In the genomic region with DNA sequence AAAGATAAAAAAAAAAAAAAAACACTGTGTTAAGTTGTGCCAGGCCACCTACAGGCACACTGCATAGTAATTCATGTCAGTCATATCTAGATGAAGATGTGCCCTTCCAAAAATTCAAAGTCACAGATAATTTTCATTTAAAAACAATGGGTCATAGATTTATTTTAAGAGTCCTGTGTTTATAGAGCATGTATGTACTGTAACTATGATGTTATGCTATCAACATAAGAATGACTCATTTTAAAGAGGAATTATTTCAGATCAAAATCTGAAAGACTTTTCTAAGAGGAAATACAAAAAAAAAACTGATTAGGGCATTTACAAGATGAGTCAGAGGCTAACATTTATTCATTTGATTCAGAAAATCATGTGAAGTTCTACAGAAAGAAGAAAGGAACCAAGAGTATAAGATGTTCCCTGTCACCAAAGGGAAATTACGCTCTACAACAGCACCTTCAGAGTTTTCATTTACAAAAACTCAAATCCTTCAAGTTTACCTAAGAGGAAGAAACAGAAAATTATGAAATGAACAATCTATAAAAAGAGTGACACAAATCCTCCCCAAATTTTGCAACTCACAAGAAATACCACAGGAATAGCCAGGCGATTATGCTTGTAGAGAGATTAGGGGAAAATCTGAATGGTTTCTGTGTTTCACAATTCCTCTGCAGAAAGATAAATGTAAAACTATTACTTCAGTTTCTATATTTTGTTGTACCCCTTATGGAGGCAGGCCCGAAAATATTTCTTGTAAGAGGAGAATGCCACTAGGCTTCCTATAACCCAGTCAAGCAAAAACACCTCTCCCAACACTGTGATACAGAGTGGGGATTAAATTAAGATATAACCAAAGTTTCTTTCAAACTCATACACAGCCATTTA, we compare ENCODE assay signal across 8 cellular contexts. TPM values are rescaled to one million over a fixed set of nuclear protein-coding genes. Genes with fewer than 3 reads are reported as not detected.
DNase-seq lines count a peak whose midpoint lies in the region; ATAC-seq and TF ChIP-seq lines count a peak whose summit lies in the region.

No MANE protein-coding gene starts in this region.

- peaks cover 96% of the 10 kb centered on the region for H4K20me1 ChIP-seq in hepatocyte (ENCODE audit: insufficient read depth, poor library complexity, severe bottlenecking)

- no peaks in the 10 kb centered on the region for H3K27me3 Mint-ChIP-seq in activated naive CD8-positive, alpha-beta T cell
- H3K27me3 Mint-ChIP-seq in type B pancreatic cell = no peaks in the 10 kb centered on the region

- no peak overlapping the region for H2AFZ ChIP-seq in hepatocyte

- H3K9me3 ChIP-seq in hepatocyte (ENCODE audit: low read depth) = no peaks in the 10 kb centered on the region

- H3K4me1 Mint-ChIP-seq in activated naive CD8-positive, alpha-beta T cell (ENCODE audit: low read depth) = peaks cover 26% of the 10 kb centered on the region
- H3K4me1 Mint-ChIP-seq in type B pancreatic cell (ENCODE audit: unreplicated experiment) = peaks cover 20% of the 10 kb centered on the region

- no peaks in the 10 kb centered on the region for H3K9me2 ChIP-seq in hepatocyte (replicated peaks; ENCODE audit: insufficient read depth)

- WGBS in hepatocyte (ENCODE audit: low lambda C conversion rate, missing lambda C conversion rate) = 81% methylated on average over 3 of the region's 3 CpGs

- peaks cover 99% of the 10 kb centered on the region for H3K79me2 ChIP-seq in hepatocyte

- no peaks in the 10 kb centered on the region for H3K27me3 ChIP-seq in hepatocyte

- H3K4me2 ChIP-seq in hepatocyte = peak overlapping the region; percentile 43

- no peak overlapping the region for H3K27ac Mint-ChIP-seq in activated naive CD8-positive, alpha-beta T cell
- H3K27ac Mint-ChIP-seq in type B pancreatic cell = peak overlapping the region; percentile 83

- peaks cover 10% of the 10 kb centered on the region for H3K36me3 Mint-ChIP-seq in activated naive CD8-positive, alpha-beta T cell
- H3K36me3 Mint-ChIP-seq in type B pancreatic cell = no peaks in the 10 kb centered on the region

- H3K27ac ChIP-seq in hepatocyte = peak overlapping the region; percentile 73

- ATAC-seq in HG03432 (IDR thresholded peaks at IDR 0.05; ENCODE audit: unreplicated experiment) = peak; percentile 41
- ATAC-seq in GM18873 (IDR thresholded peaks at IDR 0.05; ENCODE audit: low FRiP score, unreplicated experiment) = no peak

- H3K4me3 Mint-ChIP-seq in activated naive CD8-positive, alpha-beta T cell = peak overlapping the region; percentile 57
- no peak overlapping the region for H3K4me3 Mint-ChIP-seq in type B pancreatic cell

- in situ Hi-C loops in Caki2 (cut with HindIII; ENCODE audit: low pct_unique_long_range_greater_than_20kb, low sequenced_read_pairs) = no loop called here

- H3K4me3 ChIP-seq in hepatocyte = no peak overlapping the region

- no peaks in the 10 kb centered on the region for H3K9me3 Mint-ChIP-seq in activated naive CD8-positive, alpha-beta T cell (ENCODE audit: low read depth)
- no peaks in the 10 kb centered on the region for H3K9me3 Mint-ChIP-seq in type B pancreatic cell

- peaks cover 27% of the 10 kb centered on the region for H3K4me1 ChIP-seq in hepatocyte (ENCODE audit: insufficient read depth)

- H3K36me3 ChIP-seq in hepatocyte (replicated peaks; ENCODE audit: insufficient read depth, low read depth) = no peaks in the 10 kb centered on the region

- TF ChIP-seq CTCF in hepatocyte (IDR thresholded peaks at IDR 0.05; ENCODE audit: poor library complexity) (no peak), type B pancreatic cell (conservative IDR thresholded peaks at IDR 0.05) (no peak)

- DNase-seq in Caki2 (ENCODE audit: low read depth) (peak; percentile 72), hepatocyte (ENCODE audit: low spot score) (no peak), type B pancreatic cell (ENCODE audit: extremely low spot score, unreplicated experiment) (no peak), GM19240 (ENCODE audit: insufficient read length, low spot score) (no peak), NCI-H2029 (lab: John Stamatoyannopoulos, UW) (no peak)

RNA-seq across cellular contexts. Expression of a gene that starts 13.8 kb away (rescaled TPM):
- total RNA-seq in Caki2 (2014; rRNA removed; shearing (Covaris generic); ENCODE audit: low replicate concordance) = 31.8 and 53.1 TPM in 2 replicates
- 53.0 and 57.8 TPM in 2 replicates for total RNA-seq in hepatocyte
- polyA plus RNA-seq in hepatocyte = 27.5 and 31.6 TPM in 2 replicates
- 51.3 and 67.2 TPM in 2 replicates for total RNA-seq in type B pancreatic cell (ENCODE audit: low replicate concordance)
